ENCODE assay signal across 7 cellular contexts in the genomic region with DNA sequence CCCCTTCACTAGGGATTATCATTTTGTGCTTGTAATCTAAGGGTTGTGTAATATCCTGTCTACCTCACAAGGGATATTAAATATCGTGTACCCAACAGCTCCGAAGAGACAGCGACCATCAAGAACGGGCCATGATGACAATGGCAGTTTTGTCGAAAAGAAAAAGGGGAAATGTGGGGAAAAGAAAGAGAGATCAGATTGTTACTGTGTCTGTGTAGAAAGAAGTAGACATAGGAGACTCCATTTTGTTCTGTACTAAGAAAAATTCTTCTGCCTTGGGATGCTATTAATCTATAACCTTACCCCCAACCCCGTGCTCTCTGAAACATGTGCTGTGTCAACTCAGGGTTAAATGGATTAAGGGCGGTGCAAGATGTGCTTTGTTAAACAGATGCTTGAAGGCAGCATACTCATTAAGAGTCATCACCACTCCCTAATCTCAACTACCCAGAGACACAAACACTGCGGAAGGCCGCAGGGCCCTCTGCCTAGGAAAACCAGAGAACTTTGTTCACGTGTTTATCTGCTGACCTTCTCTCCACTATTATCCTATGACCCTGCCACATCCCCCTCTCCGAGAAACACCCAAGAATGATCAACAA.
A peak's percentile ranks its signal among the peaks of the same experiment; 100 is the strongest.
DNase-seq lines count a peak whose midpoint lies in the region; ATAC-seq, FAIRE-seq and TF ChIP-seq lines count a peak whose summit lies in the region.
"Not testable (repeated sequence)": the region's sequence is repeated elsewhere in the genome, so short reads cannot be mapped to it uniquely, and the experiment has no call there.

No MANE protein-coding gene starts in this region.

- CTCF ChIA-PET in H1 (lab: Charles Lee; ENCODE audit: partially characterized antibody), result interaction anchor here (2.9 kb wide), 1 partner anchor 124 kb away, joined by 7 read pairs; no protein-coding TSS in a partner anchor

- not testable (repeated sequence) for H2BK15ac ChIP-seq in H1 (ENCODE audit: low read length)

- not testable (repeated sequence) for H4K91ac ChIP-seq in H1 (replicated peaks; ENCODE audit: insufficient read length, low read length)

- not testable (repeated sequence) for H3K23ac ChIP-seq in H1 (ENCODE audit: insufficient read length)

- not testable (repeated sequence) for H3K36me3 Mint-ChIP-seq in GM23338 (ENCODE audit: low read depth); nephron progenitor cell (ENCODE audit: low read depth)

- not testable (repeated sequence) for H3K4ac ChIP-seq in H1 (replicated peaks; ENCODE audit: insufficient read length, low read depth, low read length)

- not testable (repeated sequence) for TF ChIP-seq CTCF in BE2C (IDR thresholded peaks at IDR 0.05; ENCODE audit: low read depth, low read length); GM23338 (conservative IDR thresholded peaks at IDR 0.05; ENCODE audit: low read depth in 2 of 2); H1 (IDR thresholded peaks at IDR 0.05; ENCODE audit: control extremely low read depth in 1 of 3, insufficient read depth in 1 of 3, low read depth in 1 of 3, low read length in 3 of 3); foreskin keratinocyte (conservative IDR thresholded peaks at IDR 0.05); cardiac muscle cell (IDR thresholded peaks at IDR 0.05; ENCODE audit: low read depth, low read length); nephron progenitor cell (IDR thresholded peaks at IDR 0.05); smooth muscle cell (IDR thresholded peaks at IDR 0.05; ENCODE audit: borderline replicate concordance, insufficient read depth, poor library complexity, severe bottlenecking)

- not testable (repeated sequence) for H3K27ac ChIP-seq in GM23338 (ENCODE audit: low read depth); H1 (ENCODE audit: low read depth, low read length); smooth muscle cell (ENCODE audit: low read depth)
- H3K27ac ChIP-seq in foreskin keratinocyte (peak overlapping the region; percentile 75), cardiac muscle cell (peak overlapping the region; percentile 67)

- FAIRE-seq in H1 (lab: Jason Lieb, UNC), result not testable (repeated sequence)

- H4K8ac ChIP-seq in H1 (ENCODE audit: extremely low read depth, insufficient read depth, low read length), result not testable (repeated sequence)

- not testable (repeated sequence) for H3K14ac ChIP-seq in H1 (ENCODE audit: insufficient read length)

- H4K5ac ChIP-seq in H1 (ENCODE audit: insufficient read length, low read depth, low read length), result not testable (repeated sequence)

- not testable (repeated sequence) for H3K4me3 ChIP-seq in BE2C (ENCODE audit: low read depth, low read length); GM23338; H1 (ENCODE audit: extremely low read depth in 1 of 4, insufficient read depth in 2 of 4, low read depth in 3 of 4, low read length in 4 of 4); cardiac muscle cell; smooth muscle cell

- not testable (repeated sequence) for H2AK5ac ChIP-seq in H1 (ENCODE audit: low read depth, low read length)

- not testable (repeated sequence) for H3K4me1 Mint-ChIP-seq in GM23338
- H3K4me1 Mint-ChIP-seq in nephron progenitor cell, result peaks cover 10% of the 10 kb centered on the region

- H2BK120ac ChIP-seq in H1 (replicated peaks; ENCODE audit: low read depth, low read length), result not testable (repeated sequence)

- not testable (repeated sequence) for H3K27me3 Mint-ChIP-seq in GM23338 (ENCODE audit: insufficient read depth, low read depth, poor library complexity); nephron progenitor cell (ENCODE audit: low read depth, poor library complexity)

- H3K4me1 ChIP-seq in BE2C (peaks cover 25% of the 10 kb centered on the region), cardiac muscle cell (ENCODE audit: low read depth) (peaks cover 33% of the 10 kb centered on the region)
- not testable (repeated sequence) for H3K4me1 ChIP-seq in GM23338 (ENCODE audit: insufficient read depth); H1 (replicated peaks in 1 of 4; ENCODE audit: control insufficient read depth in 3 of 4, insufficient read depth in 4 of 4, low read length in 3 of 4); foreskin keratinocyte; smooth muscle cell (ENCODE audit: low read depth)

- H3K79me1 ChIP-seq in H1 (ENCODE audit: low read depth, low read length), result not testable (repeated sequence)

- not testable (repeated sequence) for H3K36me3 ChIP-seq in BE2C; GM23338 (ENCODE audit: insufficient read depth); H1 (ENCODE audit: control insufficient read depth in 2 of 4, insufficient read depth in 4 of 4, low read length in 3 of 4); cardiac muscle cell; smooth muscle cell (ENCODE audit: low read depth)

- TF ChIP-seq RAD21 in H1 (IDR thresholded peaks at IDR 0.05 in 1 of 2, conservative IDR thresholded peaks at IDR 0.05 in 1 of 2; ENCODE audit: low read depth in 2 of 2, low read length in 2 of 2), result not testable (repeated sequence)

- H2BK12ac ChIP-seq in H1 (ENCODE audit: low read depth, low read length), result not testable (repeated sequence)

- H4K20me1 ChIP-seq in GM23338 (replicated peaks; ENCODE audit: insufficient read depth); H1 (replicated peaks in 1 of 2; ENCODE audit: control insufficient read depth in 1 of 2, insufficient read depth in 2 of 2, low read length in 2 of 2); smooth muscle cell (ENCODE audit: low read depth): not testable (repeated sequence)

- not testable (repeated sequence) for H3K56ac ChIP-seq in H1 (replicated peaks; ENCODE audit: insufficient read length, low read depth, low read length)

- not testable (repeated sequence) for H3K9me3 Mint-ChIP-seq in GM23338, nephron progenitor cell

- not testable (repeated sequence) for H3K23me2 ChIP-seq in H1 (ENCODE audit: low read depth, low read length)

- H3K79me2 ChIP-seq in GM23338 (replicated peaks; ENCODE audit: insufficient read depth); H1 (ENCODE audit: control insufficient read depth in 1 of 2, insufficient read depth in 2 of 2, low read length in 2 of 2); smooth muscle cell (ENCODE audit: low read depth): not testable (repeated sequence)

- H3K4me2 ChIP-seq in GM23338; H1 (ENCODE audit: insufficient read depth in 1 of 2, low read depth in 2 of 2, low read length in 2 of 2); smooth muscle cell: not testable (repeated sequence)

- H3K9ac ChIP-seq in H1 (replicated peaks in 1 of 4; ENCODE audit: extremely low read depth in 1 of 4, low read depth in 3 of 4, low read length in 3 of 4); smooth muscle cell (ENCODE audit: low read depth): not testable (repeated sequence)

- ATAC-seq in GM23338, result not testable (repeated sequence)
- ATAC-seq in foreskin keratinocyte, result peak; percentile 16

- not testable (repeated sequence) for H3K27me3 ChIP-seq in BE2C; GM23338 (ENCODE audit: insufficient read depth); H1 (replicated peaks in 1 of 4; ENCODE audit: control insufficient read depth in 3 of 4, extremely low read depth in 1 of 4, insufficient read depth in 3 of 4, low read length in 3 of 4); foreskin keratinocyte; cardiac muscle cell; smooth muscle cell (ENCODE audit: low read depth)

- POLR2A ChIA-PET in H1 (lab: Charles Lee; ENCODE audit: partially characterized antibody), result not testable (repeated sequence)

- TF ChIP-seq EP300 in H1 (IDR thresholded peaks at IDR 0.05; ENCODE audit: borderline replicate concordance in 1 of 2, low read depth in 2 of 2, low read length in 2 of 2), result not testable (repeated sequence)

- WGBS in H1 (ENCODE audit: extremely low coverage in 1 of 2, insufficient coverage in 1 of 2, insufficient read length in 1 of 2, insufficient replicate concordance in 2 of 2, low coverage in 1 of 2, low lambda C conversion rate in 2 of 2, missing lambda C conversion rate in 1 of 2), 2 experiments, result 88% methylated on average over 10 of the region's 11 CpGs; no CpG with 5 or more reads in 1 of the 2 experiments
- 60% methylated on average over 10 of the region's 11 CpGs for WGBS in smooth muscle cell (ENCODE audit: low lambda C conversion rate)

- not testable (repeated sequence) for H3K9me2 ChIP-seq in GM23338 (ENCODE audit: insufficient read depth)

- not testable (repeated sequence) for H3F3A ChIP-seq in GM23338 (replicated peaks; ENCODE audit: low read depth); smooth muscle cell (ENCODE audit: low read depth)

- not testable (repeated sequence) for H3K27ac Mint-ChIP-seq in GM23338
- H3K27ac Mint-ChIP-seq in nephron progenitor cell, result peak overlapping the region; percentile 36

- H3K9me3 ChIP-seq in BE2C; H1 (ENCODE audit: insufficient read depth in 2 of 2, low read depth in 1 of 2, low read length in 1 of 2); cardiac muscle cell (ENCODE audit: low read depth); smooth muscle cell (replicated peaks; ENCODE audit: low read depth): not testable (repeated sequence)

- H3K18ac ChIP-seq in H1 (ENCODE audit: extremely low read depth, low read length), result not testable (repeated sequence)

- H2BK5ac ChIP-seq in H1 (ENCODE audit: low read depth, low read length), result not testable (repeated sequence)

- 0 out of 2 replicates have a peak overlapping the region, but pooled peaks have one; percentile 49 for H2AFZ ChIP-seq in GM23338
- H2AFZ ChIP-seq in H1 (ENCODE audit: low read length), result 0 out of 2 replicates have a peak overlapping the region, but pooled peaks have one; percentile 40
- H2AFZ ChIP-seq in smooth muscle cell (ENCODE audit: low read depth), result peak overlapping the region; percentile 24

- H3K4me3 Mint-ChIP-seq in GM23338, nephron progenitor cell: not testable (repeated sequence)

- not testable (repeated sequence) for H2BK20ac ChIP-seq in H1 (ENCODE audit: low read length)

- TF ChIP-seq POLR2A in H1 (IDR thresholded peaks at IDR 0.05; ENCODE audit: control extremely low read depth in 1 of 2, low read depth in 2 of 2, low read length in 2 of 2), result not testable (repeated sequence)

- peak; percentile 27 for DNase-seq in BE2C
- not testable (repeated sequence) for DNase-seq in GM23338 (ENCODE audit: low spot score); H1 (ENCODE audit: low read depth in 1 of 2, low spot score in 2 of 2); foreskin keratinocyte; cardiac muscle cell (ENCODE audit: low read depth in 1 of 2, low spot score in 1 of 2); nephron progenitor cell; smooth muscle cell (lab: John Stamatoyannopoulos, UW; ENCODE audit: unreplicated experiment)
